In the genomic region with DNA sequence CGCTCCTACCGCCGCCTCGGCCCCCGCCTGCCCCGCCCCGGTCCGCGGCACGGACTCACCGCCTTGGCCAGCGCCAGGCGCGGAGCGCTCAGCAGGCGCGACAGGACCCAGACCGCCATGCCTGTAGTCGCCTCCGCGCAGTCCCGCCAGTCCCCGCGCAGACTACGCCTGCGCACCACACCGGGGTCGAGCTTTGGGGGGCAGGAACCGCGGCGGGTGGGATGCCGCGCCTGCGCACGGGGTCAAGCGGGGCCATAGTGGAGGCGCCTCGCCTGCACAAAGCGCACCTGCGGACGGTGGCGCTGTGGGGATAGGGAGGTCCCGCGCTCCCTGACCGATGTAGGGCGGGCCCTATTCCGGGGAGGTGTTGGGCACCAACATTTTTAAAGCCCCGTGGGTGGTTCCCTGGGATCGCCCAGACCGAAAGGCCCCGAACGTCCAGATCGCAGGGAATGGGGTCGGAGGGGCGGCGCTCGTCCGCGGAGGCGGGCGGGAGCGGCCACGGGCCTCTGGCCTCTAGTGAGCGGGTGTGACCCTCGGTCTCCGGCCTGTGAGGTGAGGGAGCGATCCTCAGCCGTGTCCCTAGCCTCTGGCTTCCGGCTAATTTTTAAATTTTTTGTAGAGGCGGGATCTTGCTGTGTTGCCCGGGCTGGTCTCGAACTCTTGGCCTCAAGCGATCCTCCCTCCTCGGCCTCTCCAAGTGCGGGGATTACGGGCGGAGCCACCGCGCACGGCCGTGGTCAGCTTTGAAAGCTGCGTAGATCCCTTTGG, we compare ENCODE assay signal across 8 cellular contexts.
DNase-seq lines count a peak whose midpoint lies in the region; ATAC-seq and TF ChIP-seq lines count a peak whose summit lies in the region.

No MANE protein-coding gene starts in this region.

- H3K4me3 ChIP-seq in GM08714 (ENCODE audit: low read length) (peak overlapping the region; percentile 98), duodenal mucosa (ENCODE audit: low read depth in 1 of 2, low read length in 2 of 2) (peak overlapping the region; percentile 68 to 70), lower lobe of right lung (peak overlapping the region; percentile 60)

- H3K27me3 ChIP-seq in duodenal mucosa (ENCODE audit: control insufficient read depth in 1 of 2, insufficient read depth in 2 of 2, low read length in 2 of 2) (no peaks in the 10 kb centered on the region), lower lobe of right lung (ENCODE audit: low read depth) (peaks cover 8% of the 10 kb centered on the region)

- peak; percentile 39 for TF ChIP-seq CTCF in lower lobe of right lung (IDR thresholded peaks at IDR 0.05)

- H3K27ac ChIP-seq in duodenal mucosa (ENCODE audit: low read depth, low read length) (no peak overlapping the region), lower lobe of right lung (peak overlapping the region; percentile 81)

- peak; percentile 97 for ATAC-seq in lower lobe of right lung

- H3K36me3 ChIP-seq in duodenal mucosa (ENCODE audit: control insufficient read depth in 1 of 2, insufficient read depth in 2 of 2, low read length in 2 of 2) (peaks cover 0 to 3% of the 10 kb centered on the region in 2 donors), lower lobe of right lung (peaks cover 6% of the 10 kb centered on the region)

- peaks cover 0 to 4% of the 10 kb centered on the region in 2 donors for H3K4me1 ChIP-seq in duodenal mucosa (ENCODE audit: control insufficient read depth in 1 of 2, insufficient read depth in 2 of 2, low read length in 2 of 2)
- H3K4me1 ChIP-seq in lower lobe of right lung = peaks cover 12% of the 10 kb centered on the region

- intact Hi-C loops in lower lobe of right lung (cut with DNase I) = no loop called here

- peak overlapping the region; percentile 56 to 64 for H3K9ac ChIP-seq in duodenal mucosa (ENCODE audit: low read depth in 1 of 2, low read length in 2 of 2)

- DNase-seq in GOT3 (lab: John Stamatoyannopoulos, UW) (peak; percentile 4), NCI-H1417 (lab: John Stamatoyannopoulos, UW) (peak; percentile 45 to 89 (median 82)), lower lobe of right lung (peak; percentile 90), mesenteric fat pad (ENCODE audit: low spot score) (no peak)
- peak; percentile 74 for DNase-seq in activated CD4-positive, alpha-beta T cell treated with anti-CD3 and anti-CD28 coated beads for 48 hours
- peak; percentile 48 to 70 (median 53) for DNase-seq in stimulated activated CD4-positive, alpha-beta T cell treated with anti-CD3 and anti-CD28 coated beads, TNF-alpha, amount 100 ng/mL, for 24 hours (ENCODE audit: low read depth in 3 of 3)

- H3K9me3 ChIP-seq in duodenal mucosa (ENCODE audit: control insufficient read depth in 1 of 2, low read length in 2 of 2) = no peaks in the 10 kb centered on the region
- H3K9me3 ChIP-seq in lower lobe of right lung = no peaks in the 10 kb centered on the region
